Comparison of ENCODE assay signal across 11 cellular contexts in genomic region chr13:94327318-94327717, GRCh38.
DNase-seq lines count a peak whose midpoint lies in the region; ATAC-seq, FAIRE-seq and TF ChIP-seq lines count a peak whose summit lies in the region.
"Had no signal": no experiment of that assay in that cellular context is flagged by ENCODE, and none has a peak within 500 bp of the region (broad histone marks: within the 10 kb centered on the region; RNA-seq: fewer than 3 reads in every experiment).

No MANE protein-coding gene starts in this region.

- peaks cover 83% of the 10 kb centered on the region for H3K4me1 Mint-ChIP-seq in CD8-positive, alpha-beta T cell (ENCODE audit: low read depth)

- peak overlapping the region; percentile 82 for H3K27ac Mint-ChIP-seq in CD8-positive, alpha-beta T cell

- peaks cover 11% of the 10 kb centered on the region for H3K36me3 Mint-ChIP-seq in CD8-positive, alpha-beta T cell
- H3K36me3 Mint-ChIP-seq: brain had no signal

- peak in 2 of 7 experiments; percentile 40 to 63 for DNase-seq in CD8-positive, alpha-beta T cell
- DNase-seq in GM12878 (ENCODE audit: low read depth, low spot score) (peak; percentile 73), ureter (ENCODE audit: low spot score) (no peak), ecto neural progenitor cell (ENCODE audit: low spot score) (no peak), SW 1271 (lab: John Stamatoyannopoulos, UW) (no peak), left lobe of liver (ENCODE audit: low spot score) (no peak)
- DNase-seq: NCI-H510A treated with DMSO at 0.1 percent for 48 hours had no signal

- CTCF ChIA-PET in CD8-positive, alpha-beta T cell (lab: Charles Lee) = interaction anchor here (1.0 to 1.4 kb wide), 2 partner anchors 18 to 212 kb away, joined by 3 to 6 read pairs; no protein-coding TSS in a partner anchor
- CTCF ChIA-PET in GM12878 (lab: Yijun Ruan, JAX) = no interaction called here

- H3K79me2 ChIP-seq in GM12878 (ENCODE audit: control insufficient read depth, insufficient read depth, low read length) = no peaks in the 10 kb centered on the region

- H3K4me3 ChIP-seq in CD8-positive, alpha-beta T cell (ENCODE audit: low read depth, low read length) = peak overlapping the region; percentile 1
- no peak overlapping the region for H3K4me3 ChIP-seq in GM12878

- H4K20me1 ChIP-seq in GM12878 (ENCODE audit: control insufficient read depth, insufficient read depth) = no peaks in the 10 kb centered on the region

- 0 out of 2 replicates have a peak, but pooled peaks have one; percentile 16 for TF ChIP-seq RAD21 in GM12878 (IDR thresholded peaks at IDR 0.05; ENCODE audit: insufficient read depth, low read depth, low read length)

- WGBS in GM12878 (ENCODE audit: insufficient coverage, insufficient replicate concordance, low lambda C conversion rate, missing lambda C conversion rate) = 2% methylated on average over 6 of the region's 6 CpGs

- POLR2A ChIA-PET in CD8-positive, alpha-beta T cell (lab: Charles Lee) = interaction anchor here (0.6 to 0.9 kb wide), 2 partner anchors 11 to 33 kb away, joined by 3 to 4 read pairs; no protein-coding TSS in a partner anchor
- POLR2A ChIA-PET in GM12878 (lab: Charles Lee) = no interaction called here

- H3K27ac ChIP-seq in CD8-positive, alpha-beta T cell (ENCODE audit: low read depth, low read length) = no peak overlapping the region
- no peak overlapping the region for H3K27ac ChIP-seq in GM12878 (ENCODE audit: control insufficient read depth, insufficient read depth)

- no peaks in the 10 kb centered on the region for H3K9me3 ChIP-seq in CD8-positive, alpha-beta T cell (ENCODE audit: low read length)
- H3K9me3 ChIP-seq in GM12878 (replicated peaks; ENCODE audit: control insufficient read depth, insufficient read depth, low read length) = peaks cover 2% of the 10 kb centered on the region; the same call in 1 of the 3 replicates

- peak; percentile 86 for FAIRE-seq in GM12878 (lab: Jason Lieb, UNC)

- no peak for TF ChIP-seq EP300 in GM12878 (IDR thresholded peaks at IDR 0.05; ENCODE audit: borderline replicate concordance in 1 of 2, control insufficient read depth in 1 of 2, low read depth in 2 of 2, low read length in 2 of 2)

- H2AFZ ChIP-seq in GM12878 (ENCODE audit: control insufficient read depth, low read depth, low read length) = peak overlapping the region; percentile 32; the same call in 1 of the 2 replicates

- SMC1A ChIA-PET in GM12878 (lab: Charles Lee; ENCODE audit: uncharacterized antibody, unreplicated experiment) = interaction anchor here (1.4 kb wide), 1 partner anchor 10 kb away, joined by 6 read pairs; no protein-coding TSS in a partner anchor

- RAD21 ChIA-PET in GM12878 (lab: Charles Lee; ENCODE audit: unreplicated experiment) = no interaction called here

- H3K4me2 ChIP-seq in GM12878 (ENCODE audit: control insufficient read depth, insufficient read depth) = peak overlapping the region; percentile 56

- H3K27me3 ChIP-seq in CD8-positive, alpha-beta T cell (ENCODE audit: insufficient read depth, low read length) = no peaks in the 10 kb centered on the region
- H3K27me3 ChIP-seq in GM12878 (replicated peaks in 1 of 2; ENCODE audit: control insufficient read depth in 2 of 2, insufficient read depth in 2 of 2, low read length in 1 of 2) = no peaks in the 10 kb centered on the region

- TF ChIP-seq CTCF in CD8-positive, alpha-beta T cell (IDR thresholded peaks at IDR 0.05) = no peak
- no peak for TF ChIP-seq CTCF in GM12878 (IDR thresholded peaks at IDR 0.05 in 2 of 3, conservative IDR thresholded peaks at IDR 0.05 in 1 of 3; ENCODE audit: control insufficient read depth in 2 of 3, extremely low read depth in 1 of 3, insufficient read depth in 1 of 3, low read depth in 3 of 3, low read length in 3 of 3)

- no peak overlapping the region for H3K9ac ChIP-seq in GM12878 (ENCODE audit: control insufficient read depth, insufficient read depth, low read length)

- peaks cover 7% of the 10 kb centered on the region for H3K9me3 Mint-ChIP-seq in CD8-positive, alpha-beta T cell
- H3K9me3 Mint-ChIP-seq: neural crest cell had no signal

- H3K4me1 ChIP-seq in CD8-positive, alpha-beta T cell (ENCODE audit: insufficient read depth, low read length) = peaks cover 77% of the 10 kb centered on the region
- peaks cover 16% of the 10 kb centered on the region for H3K4me1 ChIP-seq in GM12878 (ENCODE audit: control insufficient read depth, insufficient read depth, low read length)

- H3K4me3 Mint-ChIP-seq in CD8-positive, alpha-beta T cell = peak overlapping the region; percentile 71
- H3K4me3 Mint-ChIP-seq: brain, neural crest cell had no signal

- in situ Hi-C loops in GM12878 (cut with MboI) = no loop called here

- H3K36me3 ChIP-seq in CD8-positive, alpha-beta T cell (ENCODE audit: insufficient read depth, low read length) = no peaks in the 10 kb centered on the region
- no peaks in the 10 kb centered on the region for H3K36me3 ChIP-seq in GM12878 (ENCODE audit: control insufficient read depth in 2 of 2, insufficient read depth in 2 of 2, low read length in 1 of 2)

- BruUV-seq in GM12878 (replicated peaks; lab: Mats Ljungman, UMichigan) = no TSS peak

- peaks cover 8% of the 10 kb centered on the region for H3K27me3 Mint-ChIP-seq in CD8-positive, alpha-beta T cell (ENCODE audit: low read depth)
- H3K27me3 Mint-ChIP-seq: brain had no signal

- peak; percentile 29 for ATAC-seq in CD8-positive, alpha-beta T cell
- peak; percentile 77 for ATAC-seq in GM19372 (IDR thresholded peaks at IDR 0.05; ENCODE audit: low read depth, unreplicated experiment)
- peak; percentile 89 for ATAC-seq in HG03135 (IDR thresholded peaks at IDR 0.05; ENCODE audit: unreplicated experiment)
- ATAC-seq in GM12878 = peak; percentile 89
- no peak for ATAC-seq in left lobe of liver

- intact Hi-C loops in CD8-positive, alpha-beta T cell (cut with DNase I, micrococcal nuclease) = loop anchor here (2.0 to 10.0 kb wide), 3 partner anchors 17 to 1347 kb away; partner anchors contain the start of genes DNAJC3 (in 1 of the 2) and GPR180 (in 1 of the 2)
- intact Hi-C loops in GM12878 (cut with micrococcal nuclease; ENCODE audit: unreplicated experiment) = no loop called here

- TF ChIP-seq POLR2A in GM12878 (IDR thresholded peaks at IDR 0.05; ENCODE audit: low read depth, low read length) = no peak

TF ChIP-seq in GM12878, 131 proteins besides CTCF, POLR2A, EP300 and RAD21 (continues in another document):
- no peak for TF ChIP-seq RELB (IDR thresholded peaks at IDR 0.05; ENCODE audit: low read depth)
- no peak for TF ChIP-seq ZBTB40 (IDR thresholded peaks at IDR 0.05; ENCODE audit: borderline replicate concordance)
- TF ChIP-seq MEF2A (IDR thresholded peaks at IDR 0.05; ENCODE audit: insufficient read depth, low read depth, low read length) = peak; percentile 93
- TF ChIP-seq FOXM1 (IDR thresholded peaks at IDR 0.05; ENCODE audit: low read depth, low read length) = peak; percentile 67
